29 cellular contexts compared by ENCODE assay signal in the genomic region with DNA sequence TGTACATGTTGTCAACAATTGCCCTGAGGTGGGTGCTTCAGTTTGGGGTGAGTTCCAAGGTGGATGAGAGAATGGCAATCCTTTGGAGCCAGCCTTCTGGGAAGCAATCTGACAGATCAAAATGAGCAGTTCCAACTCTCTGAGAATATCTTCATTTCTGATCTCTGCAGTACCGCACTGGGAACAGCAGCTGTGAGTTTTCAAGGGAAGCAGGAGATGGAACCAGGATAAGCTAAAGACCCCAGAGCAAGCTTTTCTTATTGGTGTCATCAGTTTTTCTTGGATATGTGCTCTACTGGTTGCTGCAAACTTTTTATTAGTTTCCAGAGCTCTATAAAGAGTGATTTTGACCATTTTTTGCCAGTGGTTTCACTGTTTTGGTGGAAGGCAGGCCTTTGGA.
"Had no signal": no experiment of that assay in that cellular context is flagged by ENCODE, and none has a peak within 500 bp of the region (broad histone marks: within the 10 kb centered on the region; RNA-seq: fewer than 3 reads in every experiment).

No MANE protein-coding gene starts in this region.

- H3K9ac ChIP-seq: parathyroid adenoma had no signal

- H3K4me3 Mint-ChIP-seq: natural killer cell treated with Interleukin-12 subunit alpha and Interleukin-12 subunit beta and Interleukin-15 and Interleukin-18, amount 100 ng/mL, for 72 hours; nephron progenitor cell; neural crest cell; stimulated activated effector memory CD8-positive, alpha-beta T cell treated with anti-CD3 and anti-CD28 coated beads, Interleukin-12 subunit alpha, Interleukin-12 subunit beta, amount 100 ng/mL, for 72 hours; stimulated activated naive B cell treated with anti-CD40 and anti-IgM and Interleukin-4, amounts not matched to agents 10 μg/mL and 1 μg/mL and 100 μg/mL, for 72 hours; stimulated activated naive CD8-positive, alpha-beta T cell treated with anti-CD3 and anti-CD28 coated beads, Interleukin-15, Interleukin-2, amounts not matched to agents 100 ng/mL and 50 ng/mL, for 24 hours had no signal

- H3K36me3 Mint-ChIP-seq: natural killer cell treated with Interleukin-12 subunit alpha and Interleukin-12 subunit beta and Interleukin-15 and Interleukin-18, amount 100 ng/mL, for 72 hours; stimulated activated effector memory CD8-positive, alpha-beta T cell treated with anti-CD3 and anti-CD28 coated beads, Interleukin-12 subunit alpha, Interleukin-12 subunit beta, amount 100 ng/mL, for 72 hours; stimulated activated naive B cell treated with anti-CD40 and anti-IgM and Interleukin-4, amounts not matched to agents 10 μg/mL and 1 μg/mL and 100 μg/mL, for 72 hours had no signal

- H3K27me3 ChIP-seq: ovary, right lobe of liver, thyroid gland, upper lobe of left lung, vagina had no signal

- H3K4me1 ChIP-seq: parathyroid adenoma, psoas muscle, right lobe of liver, sigmoid colon, stomach, thyroid gland, tibial nerve, upper lobe of left lung, vagina had no signal

- H3K9me3 ChIP-seq: neutrophil, ovary, psoas muscle, right lobe of liver, sigmoid colon, stomach, thoracic aorta, thyroid gland, tibial nerve, upper lobe of left lung, vagina had no signal

- H3K9me3 Mint-ChIP-seq: natural killer cell treated with Interleukin-12 subunit alpha and Interleukin-12 subunit beta and Interleukin-15 and Interleukin-18, amount 100 ng/mL, for 72 hours; nephron progenitor cell; neural crest cell; stimulated activated effector memory CD8-positive, alpha-beta T cell treated with anti-CD3 and anti-CD28 coated beads, Interleukin-12 subunit alpha, Interleukin-12 subunit beta, amount 100 ng/mL, for 72 hours; stimulated activated naive B cell treated with anti-CD40 and anti-IgM and Interleukin-4, amounts not matched to agents 10 μg/mL and 1 μg/mL and 100 μg/mL, for 72 hours; stimulated activated naive CD8-positive, alpha-beta T cell treated with anti-CD3 and anti-CD28 coated beads, Interleukin-15, Interleukin-2, amounts not matched to agents 100 ng/mL and 50 ng/mL, for 24 hours had no signal

- ATAC-seq: natural killer cell treated with Interleukin-12 subunit alpha and Interleukin-12 subunit beta and Interleukin-15 and Interleukin-18, amount 100 ng/mL, for 72 hours; psoas muscle; right cardiac atrium; right lobe of liver; stimulated activated effector memory CD8-positive, alpha-beta T cell treated with anti-CD3 and anti-CD28 coated beads, Interleukin-12 subunit alpha, Interleukin-12 subunit beta, amount 100 ng/mL, for 72 hours had no signal

- H3K36me3 ChIP-seq: neutrophil, ovary, right lobe of liver, sigmoid colon, stomach, thoracic aorta, thyroid gland, tibial nerve, upper lobe of left lung, vagina had no signal

- H3K79me2 ChIP-seq: parathyroid adenoma had no signal

- H3K4me3 ChIP-seq: ovary, psoas muscle, right lobe of liver, sigmoid colon, stomach, thoracic aorta, thyroid gland, tibial nerve, upper lobe of left lung, vagina had no signal

- H3K27ac Mint-ChIP-seq: natural killer cell treated with Interleukin-12 subunit alpha and Interleukin-12 subunit beta and Interleukin-15 and Interleukin-18, amount 100 ng/mL, for 72 hours; nephron progenitor cell; progenitor cell of endocrine pancreas; stimulated activated effector memory CD8-positive, alpha-beta T cell treated with anti-CD3 and anti-CD28 coated beads, Interleukin-12 subunit alpha, Interleukin-12 subunit beta, amount 100 ng/mL, for 72 hours; stimulated activated naive B cell treated with anti-CD40 and anti-IgM and Interleukin-4, amounts not matched to agents 10 μg/mL and 1 μg/mL and 100 μg/mL, for 72 hours; stimulated activated naive CD8-positive, alpha-beta T cell treated with anti-CD3 and anti-CD28 coated beads, Interleukin-15, Interleukin-2, amounts not matched to agents 100 ng/mL and 50 ng/mL, for 24 hours had no signal

- H3K4me1 Mint-ChIP-seq: nephron progenitor cell; neural crest cell; stimulated activated effector memory CD8-positive, alpha-beta T cell treated with anti-CD3 and anti-CD28 coated beads, Interleukin-12 subunit alpha, Interleukin-12 subunit beta, amount 100 ng/mL, for 72 hours had no signal

- DNase-seq: nephron progenitor cell; nucleus accumbens; ovary; posterior cingulate gyrus; psoas muscle; right cardiac atrium; right lobe of liver; sigmoid colon; small intestine; stimulated activated CD4-positive, alpha-beta T cell treated with anti-CD3 and anti-CD28 coated beads, Interleukin-15, amount 100 ng/mL, for 24 hours; stimulated activated CD4-positive, alpha-beta T cell treated with anti-CD3 and anti-CD28 coated beads, Interleukin-2, amount 100 ng/mL, for 24 hours; stimulated activated CD4-positive, alpha-beta T cell treated with anti-CD3 and anti-CD28 coated beads, Interleukin-2, amount 100 ng/mL, for 48 hours; stimulated activated CD4-positive, alpha-beta T cell treated with anti-CD3 and anti-CD28 coated beads, Interleukin-4, amount 100 ng/mL, for 24 hours; stimulated activated naive B cell treated with anti-CD40 and anti-IgM and Interleukin-4, amounts not matched to agents 10 μg/mL and 1 μg/mL and 100 μg/mL, for 72 hours; stimulated activated naive CD4-positive, alpha-beta T cell treated with Interleukin-2 at 50 U/mL for 16 hours; stomach; thyroid gland; trophoblast cell; upper lobe of left lung had no signal

- H2AFZ ChIP-seq: parathyroid adenoma had no signal

- H3K27ac ChIP-seq: neutrophil, ovary, parathyroid adenoma, psoas muscle, right lobe of liver, sigmoid colon, stomach, thoracic aorta, thyroid gland, tibial nerve, upper lobe of left lung, vagina had no signal
